Comparison of ENCODE assay signal across 9 cellular contexts in genomic region chr5:172078726-172079345, GRCh38.
DNase-seq lines count a peak whose midpoint lies in the region; ATAC-seq and TF ChIP-seq lines count a peak whose summit lies in the region.
"Had no signal": no experiment of that assay in that cellular context is flagged by ENCODE, and none has a peak within 500 bp of the region (broad histone marks: within the 10 kb centered on the region; RNA-seq: fewer than 3 reads in every experiment).

No MANE protein-coding gene starts in this region.

- POLR2A ChIA-PET in activated naive CD8-positive, alpha-beta T cell treated with anti-CD3 and anti-CD28 coated beads, Interleukin-2, amount 10 ng/mL, durations not matched to agents 7 days and 5 days (lab: Charles Lee): interaction anchor here (0.6 kb wide), 1 partner anchor 203 kb away, joined by 4 read pairs; no protein-coding TSS in a partner anchor

- H3K27ac ChIP-seq in prostate gland (no peak overlapping the region), transverse colon (no peak overlapping the region)

- H3K4me3 Mint-ChIP-seq in activated naive CD8-positive, alpha-beta T cell treated with anti-CD3 and anti-CD28 coated beads, Interleukin-2, amount 10 ng/mL, durations not matched to agents 7 days and 5 days: peak overlapping the region; percentile 70

- peak; percentile 59 for ATAC-seq in activated naive CD8-positive, alpha-beta T cell treated with anti-CD3 and anti-CD28 coated beads, Interleukin-2, amount 10 ng/mL, durations not matched to agents 7 days and 5 days (ENCODE audit: low read depth)
- no peak for ATAC-seq in HG03135 (IDR thresholded peaks at IDR 0.05; ENCODE audit: unreplicated experiment)

- 68% methylated on average over 8 of the region's 8 CpGs for WGBS in prostate gland
- 77 to 96% methylated on average over 6 to 8 of the region's 8 CpGs for WGBS in transverse colon (ENCODE audit: low coverage in 1 of 2), 2 donors

- H3K4me3 ChIP-seq in prostate gland: no peak overlapping the region
- H3K4me3 ChIP-seq in transverse colon: no peak overlapping the region

- no peaks in the 10 kb centered on the region for H3K9me3 ChIP-seq in prostate gland
- H3K9me3 ChIP-seq in transverse colon: no peaks in the 10 kb centered on the region

- TF ChIP-seq POLR2A in prostate gland (IDR thresholded peaks at IDR 0.05) (no peak), transverse colon (IDR thresholded peaks at IDR 0.05) (no peak)

- TF ChIP-seq CTCF in prostate gland (IDR thresholded peaks at IDR 0.05) (no peak), transverse colon (IDR thresholded peaks at IDR 0.05) (no peak)

- H3K27me3 ChIP-seq in prostate gland (replicated peaks; ENCODE audit: insufficient read depth) (no peaks in the 10 kb centered on the region), transverse colon (no peaks in the 10 kb centered on the region)

- H3K4me1 Mint-ChIP-seq in activated naive CD8-positive, alpha-beta T cell treated with anti-CD3 and anti-CD28 coated beads, Interleukin-2, amount 10 ng/mL, durations not matched to agents 7 days and 5 days: peaks cover 30% of the 10 kb centered on the region

- H3K36me3 Mint-ChIP-seq in activated naive CD8-positive, alpha-beta T cell treated with anti-CD3 and anti-CD28 coated beads, Interleukin-2, amount 10 ng/mL, durations not matched to agents 7 days and 5 days: peaks cover 63% of the 10 kb centered on the region

- peak overlapping the region; percentile 91 for H3K27ac Mint-ChIP-seq in activated naive CD8-positive, alpha-beta T cell treated with anti-CD3 and anti-CD28 coated beads, Interleukin-2, amount 10 ng/mL, durations not matched to agents 7 days and 5 days

- in situ Hi-C loops in transverse colon (cut with MboI; ENCODE audit: low pct_ligation_motif_present in 1 of 4, low pct_unique_long_range_greater_than_20kb in 1 of 4, low sequenced_read_pairs in 3 of 4): no loop called here

- intact Hi-C loops in prostate gland (cut with DNase I): no loop called here
- intact Hi-C loops in transverse colon (cut with DNase I; ENCODE audit: low total_unique reads): no loop called here

- no peaks in the 10 kb centered on the region for H3K27me3 Mint-ChIP-seq in activated naive CD8-positive, alpha-beta T cell treated with anti-CD3 and anti-CD28 coated beads, Interleukin-2, amount 10 ng/mL, durations not matched to agents 7 days and 5 days

- no peak for TF ChIP-seq EP300 in transverse colon (IDR thresholded peaks at IDR 0.05; ENCODE audit: low read depth)

- H3K36me3 ChIP-seq in prostate gland (no peaks in the 10 kb centered on the region), transverse colon (peaks cover 0 to 23% (median 3%) of the 10 kb centered on the region in 4 donors)

- DNase-seq in AML-193 (lab: John Stamatoyannopoulos, UW) (peak; percentile 29 to 39), GF-D8 (lab: John Stamatoyannopoulos, UW) (peak; percentile 89), medulla oblongata (ENCODE audit: extremely low spot score) (peak; percentile 34), NOMO-1 (lab: John Stamatoyannopoulos, UW; ENCODE audit: unreplicated experiment in 2 of 2) (no peak), prostate gland (ENCODE audit: low spot score) (no peak), transverse colon (no peak)
- no peak for DNase-seq in activated naive CD8-positive, alpha-beta T cell treated with anti-CD3 and anti-CD28 coated beads, Interleukin-2, amount 10 ng/mL, durations not matched to agents 7 days and 5 days
- DNase-seq: DMS79 had no signal

- no peaks in the 10 kb centered on the region for H3K4me1 ChIP-seq in prostate gland (replicated peaks)
- peaks cover 0 to 9% (median 0%) of the 10 kb centered on the region in 4 donors for H3K4me1 ChIP-seq in transverse colon

- H3K9me3 Mint-ChIP-seq in activated naive CD8-positive, alpha-beta T cell treated with anti-CD3 and anti-CD28 coated beads, Interleukin-2, amount 10 ng/mL, durations not matched to agents 7 days and 5 days: no peaks in the 10 kb centered on the region

Comparison
In these comparisons a context has a peak if more than half of its experiments do, and no peak if none do; other contexts are left out.
1. DNase-seq: peak in AML-193 (2 of 2), GF-D8 (single experiment) and medulla oblongata (single experiment); none in activated naive CD8-positive, alpha-beta T cell treated with anti-CD3 and anti-CD28 coated beads, Interleukin-2, amount 10 ng/mL, durations not matched to agents 7 days and 5 days (single experiment), NOMO-1 (0 of 2), prostate gland (single experiment) and transverse colon (single experiment).